ENCODE assay signal across 8 cellular contexts in the genomic region with DNA sequence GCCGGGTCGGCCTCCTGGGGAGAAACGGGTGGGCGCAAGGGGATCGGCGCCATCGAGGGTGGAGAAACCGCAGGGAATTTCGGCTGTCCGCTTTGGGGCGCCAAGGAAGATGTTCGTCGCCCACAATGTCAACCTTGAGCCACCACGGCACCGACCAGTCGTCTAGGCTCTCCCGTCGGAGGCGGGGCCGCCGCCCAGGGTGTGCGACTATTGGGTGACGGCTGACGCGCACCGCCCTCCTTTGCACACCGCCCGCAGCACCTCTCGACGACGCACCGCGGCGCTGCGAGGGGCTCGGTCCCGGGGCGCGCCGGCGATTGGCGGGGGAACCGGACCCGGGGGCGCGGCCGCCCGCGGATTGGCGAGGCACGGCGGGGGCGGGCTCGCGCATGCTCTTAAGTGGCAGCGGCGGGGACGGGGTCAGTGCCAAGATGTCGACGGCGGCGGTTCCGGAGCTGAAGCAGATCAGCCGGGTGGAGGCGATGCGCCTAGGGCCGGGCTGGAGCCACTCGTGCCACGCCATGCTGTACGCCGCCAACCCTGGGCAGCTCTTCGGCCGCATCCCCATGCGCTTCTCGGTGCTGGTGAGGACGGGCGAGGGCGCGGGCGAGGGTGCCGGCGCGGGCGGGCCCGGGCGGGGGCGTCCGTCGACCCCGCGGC. TPM values are rescaled to one million over a fixed set of nuclear protein-coding genes. Genes with fewer than 3 reads are reported as not detected.
DNase-seq lines count a peak whose midpoint lies in the region; ATAC-seq and TF ChIP-seq lines count a peak whose summit lies in the region.

A gene (plus strand): TSS at position 267 of the 660 bp plus-strand sequence. CDS start 165 bp downstream, at position 432.

- peak in 1 of 3 donors; percentile 68 for TF ChIP-seq POLR2A in spleen (IDR thresholded peaks at IDR 0.05)

- H3K4me1 ChIP-seq in spleen, result peaks cover 14 to 73% (median 58%) of the 10 kb centered on the region in 6 donors

- H3K27ac ChIP-seq in spleen, result peak within 1 kb of the TSS; percentile 66 to 97 (median 94)

- H3K27me3 ChIP-seq in spleen (replicated peaks in 1 of 7), result no peaks in the 10 kb centered on the region

- 0 to 1% (median 0%) methylated on average over 21 to 91 of the region's 91 CpGs for WGBS in spleen, 5 donors

- peaks cover 0 to 60% (median 46%) of the 10 kb centered on the region in 6 donors for H3K36me3 ChIP-seq in spleen

- H3K9me3 ChIP-seq in spleen, result no peaks in the 10 kb centered on the region

- intact Hi-C loops in spleen (cut with DNase I; ENCODE audit: low total_unique reads), result no loop called here

- ATAC-seq in GM19035 (IDR thresholded peaks at IDR 0.05; ENCODE audit: unreplicated experiment) (peak; percentile 92), HG03342 (IDR thresholded peaks at IDR 0.05; ENCODE audit: unreplicated experiment) (peak; percentile 93)

- peak; percentile 92 for DNase-seq in AG10803 (ENCODE audit: low read depth)
- DNase-seq in NCI-H446 (lab: John Stamatoyannopoulos, UW), result peak; percentile 86 to 96
- DNase-seq in activated CD4-positive, CD25-positive, alpha-beta regulatory T cell treated with anti-CD3 and anti-CD28 coated beads, Interleukin-2, amount 50 U/mL, for 16 hours (ENCODE audit: low read depth, low spot score), result peak; percentile 94
- DNase-seq in central memory CD4-positive, alpha-beta T cell, result peak; percentile 98
- peak; percentile 94 for DNase-seq in inferior parietal cortex (ENCODE audit: extremely low spot score)
- peak; percentile 99 for DNase-seq in spleen

- H3K4me3 ChIP-seq in AG10803 (ENCODE audit: low read length) (peak within 1 kb of the TSS; percentile 80), spleen (peak within 1 kb of the TSS; percentile 97 to 100 (median 98))

- TF ChIP-seq CTCF in AG10803 (conservative IDR thresholded peaks at IDR 0.05; ENCODE audit: low read length), result no peak
- TF ChIP-seq CTCF in spleen (IDR thresholded peaks at IDR 0.05 in 8 of 11, conservative IDR thresholded peaks at IDR 0.05 in 3 of 11), result peak in 9 of 11 experiments; percentile 27 to 80 (median 61)

RNA-seq across cellular contexts. Expression of the gene that starts here (rescaled TPM):
- 10 to 100 TPM; 26.2 to 37.4 (median 27.6) TPM for total RNA-seq in spleen
- 10 to 100 TPM; 29.0 to 47.2 (median 38.8) TPM for polyA plus RNA-seq in spleen

Comparison
In these comparisons a context has a peak if more than half of its experiments do, and no peak if none do; other contexts are left out.
1. Peak in every context shown above with its lines: DNase-seq, ATAC-seq, H3K4me3 ChIP-seq and H3K27ac ChIP-seq.